In the genomic region with DNA sequence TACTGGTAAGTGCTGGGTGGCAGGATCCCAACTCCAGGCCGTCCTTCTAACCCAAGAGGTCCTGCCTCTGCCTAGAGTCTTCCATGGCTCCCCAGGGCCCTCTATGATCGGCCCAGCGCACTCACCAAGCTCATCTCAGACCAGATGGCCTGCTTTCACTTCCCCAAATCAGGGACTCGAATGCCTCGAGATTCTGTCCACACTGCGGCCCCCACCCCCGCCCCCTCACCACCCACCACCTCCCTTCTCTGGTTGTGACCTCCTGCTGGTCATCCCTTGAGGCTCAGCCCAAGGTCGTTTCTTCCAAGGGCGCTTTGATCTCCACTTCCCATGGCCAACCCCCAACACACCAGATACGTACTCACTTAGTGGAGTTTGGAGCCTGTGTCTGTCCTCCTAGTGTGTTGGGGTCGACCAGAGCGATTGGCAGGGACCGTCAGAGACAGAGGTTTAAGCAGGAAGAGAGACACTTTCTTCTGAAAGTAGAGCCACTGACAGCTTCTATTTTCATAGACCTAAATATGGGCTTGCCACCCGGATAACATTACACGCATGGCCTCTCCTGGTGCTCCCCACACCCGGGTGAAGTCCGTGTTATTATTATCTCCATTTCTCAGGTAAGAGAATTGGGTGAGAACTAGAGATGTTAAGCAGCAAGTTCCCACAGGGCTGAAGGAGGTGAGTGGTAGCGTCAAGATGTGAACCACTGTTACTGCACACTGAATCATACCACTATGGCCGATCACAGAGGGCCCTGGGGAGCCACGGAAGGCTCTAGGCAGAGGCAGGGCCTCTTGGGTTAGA, we compare ENCODE assay signal across 11 cellular contexts. TPM values are rescaled to one million over a fixed set of nuclear protein-coding genes. Genes with fewer than 3 reads are reported as not detected.
DNase-seq lines count a peak whose midpoint lies in the region; ATAC-seq and TF ChIP-seq lines count a peak whose summit lies in the region.
"Had no signal": no experiment of that assay in that cellular context is flagged by ENCODE, and none has a peak within 500 bp of the region (broad histone marks: within the 10 kb centered on the region; RNA-seq: fewer than 3 reads in every experiment).

A gene with protein sequence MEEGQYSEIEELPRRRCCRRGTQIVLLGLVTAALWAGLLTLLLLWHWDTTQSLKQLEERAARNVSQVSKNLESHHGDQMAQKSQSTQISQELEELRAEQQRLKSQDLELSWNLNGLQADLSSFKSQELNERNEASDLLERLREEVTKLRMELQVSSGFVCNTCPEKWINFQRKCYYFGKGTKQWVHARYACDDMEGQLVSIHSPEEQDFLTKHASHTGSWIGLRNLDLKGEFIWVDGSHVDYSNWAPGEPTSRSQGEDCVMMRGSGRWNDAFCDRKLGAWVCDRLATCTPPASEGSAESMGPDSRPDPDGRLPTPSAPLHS (minus strand): TSS at position 478 of the 804 bp plus-strand sequence. CDS start 2,371 bp downstream, outside the sequence.

- H3K36me3 Mint-ChIP-seq in natural killer cell treated with Interleukin-12 subunit alpha and Interleukin-12 subunit beta and Interleukin-15 and Interleukin-18, amount 100 ng/mL, for 72 hours = no peaks in the 10 kb centered on the region

- no peak within 1 kb of the TSS for H3K4me3 Mint-ChIP-seq in natural killer cell treated with Interleukin-12 subunit alpha and Interleukin-12 subunit beta and Interleukin-15 and Interleukin-18, amount 100 ng/mL, for 72 hours

- H3K27ac Mint-ChIP-seq in natural killer cell treated with Interleukin-12 subunit alpha and Interleukin-12 subunit beta and Interleukin-15 and Interleukin-18, amount 100 ng/mL, for 72 hours = peak within 1 kb of the TSS in 1 of 2 donors; percentile 9

- H3K27me3 Mint-ChIP-seq in natural killer cell treated with Interleukin-12 subunit alpha and Interleukin-12 subunit beta and Interleukin-15 and Interleukin-18, amount 100 ng/mL, for 72 hours = peaks cover 23 to 25% of the 10 kb centered on the region in 2 donors

- peaks cover 24 to 29% of the 10 kb centered on the region in 2 donors for H3K4me1 Mint-ChIP-seq in natural killer cell treated with Interleukin-12 subunit alpha and Interleukin-12 subunit beta and Interleukin-15 and Interleukin-18, amount 100 ng/mL, for 72 hours (ENCODE audit: low read depth in 2 of 2)

- H3K9me3 Mint-ChIP-seq in natural killer cell treated with Interleukin-12 subunit alpha and Interleukin-12 subunit beta and Interleukin-15 and Interleukin-18, amount 100 ng/mL, for 72 hours = no peaks in the 10 kb centered on the region

- in situ Hi-C loops in GM13976 (cut with MboI; ENCODE audit: low sequenced_read_pairs, unreplicated experiment) = no loop called here

- ATAC-seq in HG03139 (IDR thresholded peaks at IDR 0.05; ENCODE audit: unreplicated experiment) = peak; percentile 37
- no peak for ATAC-seq in natural killer cell treated with Interleukin-12 subunit alpha and Interleukin-12 subunit beta and Interleukin-15 and Interleukin-18, amount 100 ng/mL, for 72 hours

- TF ChIP-seq CTCF in GM13976 (IDR thresholded peaks at IDR 0.05; ENCODE audit: borderline replicate concordance, control extremely low read depth, extremely low read depth, insufficient read depth, missing control alignments) (no peak), GM20000 (IDR thresholded peaks at IDR 0.05; ENCODE audit: extremely low read depth, missing control alignments) (no peak)

- peak; percentile 79 for DNase-seq in GM13976 (ENCODE audit: low spot score)
- DNase-seq in GM20000 (ENCODE audit: low spot score) = peak; percentile 73
- peak; percentile 66 for DNase-seq in germinal center (ENCODE audit: low spot score)
- no peak for DNase-seq in natural killer cell treated with Interleukin-12 subunit alpha and Interleukin-12 subunit beta and Interleukin-15 and Interleukin-18, amount 100 ng/mL, for 72 hours (ENCODE audit: low spot score)
- DNase-seq in stimulated activated naive CD4-positive, alpha-beta T cell treated with Interleukin-2 at 50 U/mL for 16 hours (lab: John Stamatoyannopoulos, UW) = no peak
- no peak for DNase-seq in NCI-H2227 treated with DMSO at 0.1 percent for 48 hours (lab: John Stamatoyannopoulos, UW)
- no peak for DNase-seq in RKO (ENCODE audit: low spot score)
- DNase-seq: caudate nucleus, NCI-H187, retina had no signal

RNA-seq across cellular contexts. Expression of the gene that starts here (rescaled TPM):
- total RNA-seq in natural killer cell treated with Interleukin-12 subunit alpha and Interleukin-12 subunit beta and Interleukin-15 and Interleukin-18, amount 100 ng/mL, for 72 hours = under 1 TPM in 1 of 2 donors, not detected in 1; 0.78 TPM

Comparison
In these comparisons a context has a peak if more than half of its experiments do, and no peak if none do; other contexts are left out.
1. DNase-seq: peak in GM13976 (single experiment), GM20000 (single experiment) and germinal center (single experiment); none in natural killer cell treated with Interleukin-12 subunit alpha and Interleukin-12 subunit beta and Interleukin-15 and Interleukin-18, amount 100 ng/mL, for 72 hours (single experiment), stimulated activated naive CD4-positive, alpha-beta T cell treated with Interleukin-2 at 50 U/mL for 16 hours (single experiment), NCI-H2227 treated with DMSO at 0.1 percent for 48 hours (single experiment) and RKO (single experiment).